ENCODE assay signal across 27 cellular contexts in genomic region chrX:72262077-72262476, GRCh38. TPM values are rescaled to one million over a fixed set of nuclear protein-coding genes. Genes with fewer than 3 reads are reported as not detected.
DNase-seq lines count a peak whose midpoint lies in the region; ATAC-seq, FAIRE-seq and TF ChIP-seq lines count a peak whose summit lies in the region.
"Had no signal": no experiment of that assay in that cellular context is flagged by ENCODE, and none has a peak within 500 bp of the region (broad histone marks: within the 10 kb centered on the region; RNA-seq: fewer than 3 reads in every experiment).

No MANE protein-coding gene starts in this region.

- H3K4me1 Mint-ChIP-seq in astrocyte (ENCODE audit: low read depth, unreplicated experiment): peaks cover 11% of the 10 kb centered on the region
- H3K4me1 Mint-ChIP-seq in progenitor cell of endocrine pancreas (ENCODE audit: low read depth): peaks cover 8% of the 10 kb centered on the region
- H3K4me1 Mint-ChIP-seq in activated naive CD4-positive, alpha-beta T cell treated with anti-CD3 and anti-CD28 coated beads, Interleukin-2, amount 10 ng/mL, durations not matched to agents 7 days and 5 days: no peaks in the 10 kb centered on the region
- H3K4me1 Mint-ChIP-seq: activated T-helper 17 cell treated with anti-CD3 and anti-CD28 coated beads, Interleukin-2, amount 50 U/mL, for 72 hours had no signal

- CTCF ChIA-PET in activated naive CD4-positive, alpha-beta T cell treated with anti-CD3 and anti-CD28 coated beads, Interleukin-2, amount 10 ng/mL, durations not matched to agents 7 days and 5 days (lab: Charles Lee): interaction anchor here (1.4 kb wide), 1 partner anchor 17 kb away, joined by 4 read pairs; no protein-coding TSS in a partner anchor

- H3K36me3 Mint-ChIP-seq in astrocyte (ENCODE audit: low read depth, unreplicated experiment) (peaks cover 2% of the 10 kb centered on the region), progenitor cell of endocrine pancreas (ENCODE audit: insufficient read depth) (peaks cover 5% of the 10 kb centered on the region)
- no peaks in the 10 kb centered on the region for H3K36me3 Mint-ChIP-seq in activated naive CD4-positive, alpha-beta T cell treated with anti-CD3 and anti-CD28 coated beads, Interleukin-2, amount 10 ng/mL, durations not matched to agents 7 days and 5 days
- H3K36me3 Mint-ChIP-seq: activated naive CD4-positive, alpha-beta T cell treated with anti-CD3 and anti-CD28 coated beads, Interleukin-2, amount 50 U/mL, for 72 hours; natural killer cell treated with Interleukin-12 subunit alpha and Interleukin-12 subunit beta and Interleukin-15 and Interleukin-18, amount 100 ng/mL, for 72 hours had no signal

- ATAC-seq in HG03175 (IDR thresholded peaks at IDR 0.05; ENCODE audit: unreplicated experiment): no peak
- ATAC-seq: activated naive CD4-positive, alpha-beta T cell treated with anti-CD3 and anti-CD28 coated beads, Interleukin-2, amount 50 U/mL, for 72 hours; activated T-helper 17 cell treated with anti-CD3 and anti-CD28 coated beads, Interleukin-2, amount 50 U/mL, for 72 hours; gastroesophageal sphincter; natural killer cell treated with Interleukin-12 subunit alpha and Interleukin-12 subunit beta and Interleukin-15 and Interleukin-18, amount 100 ng/mL, for 72 hours had no signal

- no peak overlapping the region for H3K4me3 Mint-ChIP-seq in astrocyte (ENCODE audit: unreplicated experiment)
- no peak overlapping the region for H3K4me3 Mint-ChIP-seq in progenitor cell of endocrine pancreas (ENCODE audit: low read depth)
- no peak overlapping the region for H3K4me3 Mint-ChIP-seq in activated naive CD4-positive, alpha-beta T cell treated with anti-CD3 and anti-CD28 coated beads, Interleukin-2, amount 10 ng/mL, durations not matched to agents 7 days and 5 days
- H3K4me3 Mint-ChIP-seq: activated T-helper 17 cell treated with anti-CD3 and anti-CD28 coated beads, Interleukin-2, amount 50 U/mL, for 72 hours; natural killer cell treated with Interleukin-12 subunit alpha and Interleukin-12 subunit beta and Interleukin-15 and Interleukin-18, amount 100 ng/mL, for 72 hours had no signal

- H3K4me2 ChIP-seq in astrocyte (ENCODE audit: low read length): no peak overlapping the region

- H3K79me2 ChIP-seq in astrocyte (ENCODE audit: insufficient read depth, low read length): no peaks in the 10 kb centered on the region

- H3K27ac Mint-ChIP-seq in astrocyte (ENCODE audit: unreplicated experiment): no peak overlapping the region
- H3K27ac Mint-ChIP-seq in progenitor cell of endocrine pancreas: peak overlapping the region; percentile 3
- no peak overlapping the region for H3K27ac Mint-ChIP-seq in activated naive CD4-positive, alpha-beta T cell treated with anti-CD3 and anti-CD28 coated beads, Interleukin-2, amount 10 ng/mL, durations not matched to agents 7 days and 5 days
- H3K27ac Mint-ChIP-seq: activated naive CD4-positive, alpha-beta T cell treated with anti-CD3 and anti-CD28 coated beads, Interleukin-2, amount 50 U/mL, for 72 hours had no signal

- peak; percentile 52 for FAIRE-seq in astrocyte (lab: Jason Lieb, UNC)
- FAIRE-seq: D721Med, endothelial cell of umbilical vein, H1 had no signal

- H3K9me3 ChIP-seq in astrocyte (ENCODE audit: insufficient read depth, low read depth, low read length): no peaks in the 10 kb centered on the region
- H3K9me3 ChIP-seq: breast epithelium, gastroesophageal sphincter, lower lobe of right lung, ovary, SJSA1 had no signal

- DNase-seq in NCI-H2196 (lab: John Stamatoyannopoulos, UW; ENCODE audit: unreplicated experiment): peak; percentile 7
- no peak for DNase-seq in NCI-H2196 treated with DMSO at 0.1 percent for 48 hours (lab: John Stamatoyannopoulos, UW; ENCODE audit: unreplicated experiment)
- peak; percentile 66 for DNase-seq in NCI-H146 treated with DMSO at 0.1 percent for 48 hours (lab: John Stamatoyannopoulos, UW; ENCODE audit: unreplicated experiment)
- no peak for DNase-seq in astrocyte (ENCODE audit: low read depth)
- DNase-seq in progenitor cell of endocrine pancreas (ENCODE audit: low spot score, unreplicated experiment): no peak
- DNase-seq in activated naive CD4-positive, alpha-beta T cell treated with anti-CD3 and anti-CD28 coated beads, Interleukin-2, amount 10 ng/mL, durations not matched to agents 7 days and 5 days: no peak
- no peak for DNase-seq in effector CD8-positive, alpha-beta T cell (lab: John Stamatoyannopoulos, UW)
- DNase-seq: activated CD4-positive, alpha-beta T cell treated with anti-CD3 and anti-CD28 coated beads for 48 hours; amygdala; Karpas-422; kidney glomerular epithelial cell; lower lobe of right lung; ovary; retina; stimulated activated naive CD4-positive, alpha-beta T cell; T-helper 9 cell had no signal

- H3K27me3 Mint-ChIP-seq in astrocyte (ENCODE audit: low read depth, unreplicated experiment): peaks cover 2% of the 10 kb centered on the region
- peaks cover 8% of the 10 kb centered on the region for H3K27me3 Mint-ChIP-seq in progenitor cell of endocrine pancreas
- peaks cover 9% of the 10 kb centered on the region for H3K27me3 Mint-ChIP-seq in activated naive CD4-positive, alpha-beta T cell treated with anti-CD3 and anti-CD28 coated beads, Interleukin-2, amount 10 ng/mL, durations not matched to agents 7 days and 5 days
- H3K27me3 Mint-ChIP-seq: activated T-helper 17 cell treated with anti-CD3 and anti-CD28 coated beads, Interleukin-2, amount 50 U/mL, for 72 hours had no signal

- no peaks in the 10 kb centered on the region for H3K9me3 Mint-ChIP-seq in astrocyte (ENCODE audit: unreplicated experiment)
- peaks cover 8% of the 10 kb centered on the region for H3K9me3 Mint-ChIP-seq in progenitor cell of endocrine pancreas (ENCODE audit: low read depth)
- no peaks in the 10 kb centered on the region for H3K9me3 Mint-ChIP-seq in activated naive CD4-positive, alpha-beta T cell treated with anti-CD3 and anti-CD28 coated beads, Interleukin-2, amount 10 ng/mL, durations not matched to agents 7 days and 5 days
- H3K9me3 Mint-ChIP-seq: activated naive CD4-positive, alpha-beta T cell treated with anti-CD3 and anti-CD28 coated beads, Interleukin-2, amount 50 U/mL, for 72 hours; activated T-helper 17 cell treated with anti-CD3 and anti-CD28 coated beads, Interleukin-2, amount 50 U/mL, for 72 hours; natural killer cell treated with Interleukin-12 subunit alpha and Interleukin-12 subunit beta and Interleukin-15 and Interleukin-18, amount 100 ng/mL, for 72 hours had no signal

- H3K4me1 ChIP-seq in astrocyte (ENCODE audit: insufficient read depth, low read length): peaks cover 12% of the 10 kb centered on the region
- H3K4me1 ChIP-seq: breast epithelium, gastroesophageal sphincter, lower lobe of right lung had no signal

- H3K27me3 ChIP-seq in astrocyte (ENCODE audit: insufficient read depth, low read length): no peaks in the 10 kb centered on the region
- H3K27me3 ChIP-seq: breast epithelium, gastroesophageal sphincter, ovary, SJSA1 had no signal

- TF ChIP-seq CTCF in astrocyte (IDR thresholded peaks at IDR 0.05; ENCODE audit: insufficient read depth, low read depth, low read length): no peak
- no peak for TF ChIP-seq CTCF in progenitor cell of endocrine pancreas (IDR thresholded peaks at IDR 0.05; ENCODE audit: unreplicated experiment)

- H3K27ac ChIP-seq in astrocyte (ENCODE audit: low read depth, low read length): no peak overlapping the region
- H3K27ac ChIP-seq: breast epithelium, gastroesophageal sphincter, lower lobe of right lung, ovary, RWPE1, SJSA1 had no signal

- no peak overlapping the region for H2AFZ ChIP-seq in astrocyte (ENCODE audit: low read depth, low read length)

- H4K20me1 ChIP-seq in astrocyte (ENCODE audit: insufficient read depth, low read length): no peaks in the 10 kb centered on the region

- no peak overlapping the region for H3K9ac ChIP-seq in astrocyte (ENCODE audit: low read length)

- H3K4me3 ChIP-seq in astrocyte (ENCODE audit: insufficient read depth, low read depth, low read length): no peak overlapping the region
- H3K4me3 ChIP-seq: breast epithelium, gastroesophageal sphincter, lower lobe of right lung, ovary, SJSA1 had no signal

- no peaks in the 10 kb centered on the region for H3K36me3 ChIP-seq in astrocyte (ENCODE audit: insufficient read depth, low read length)
- H3K36me3 ChIP-seq: breast epithelium, lower lobe of right lung, ovary, SJSA1 had no signal

RNA-seq across cellular contexts. Expression of gene RPS4X, which starts 15.0 kb away (rescaled TPM):
- 565 and 626 TPM in 2 replicates for total RNA-seq in astrocyte
- 1,645 and 1,663 TPM in 2 replicates for total RNA-seq in progenitor cell of endocrine pancreas

RNA-seq across cellular contexts. Expression of gene ERCC6L, which starts 23.2 kb away (rescaled TPM):
- total RNA-seq in astrocyte (0.55 and 1.0 TPM in 2 replicates), progenitor cell of endocrine pancreas (4.8 and 5.6 TPM in 2 replicates)

RNA-seq across cellular contexts. Expression of gene CITED1, which starts 43.6 kb away (rescaled TPM):
- total RNA-seq in astrocyte: 0.75 TPM in 1 of 2 replicates, not detected in the other
- total RNA-seq in progenitor cell of endocrine pancreas: 1.1 and 2.0 TPM in 2 replicates
- total RNA-seq: activated T-helper 17 cell treated with anti-CD3 and anti-CD28 coated beads, Interleukin-2, amount 50 U/mL, for 72 hours; endothelial cell of umbilical vein had no signal

Comparison
In these comparisons a context has a peak if more than half of its experiments do, and no peak if none do; other contexts are left out.
1. DNase-seq: peak in NCI-H2196 (single experiment) and NCI-H146 treated with DMSO at 0.1 percent for 48 hours (single experiment); none in NCI-H2196 treated with DMSO at 0.1 percent for 48 hours (single experiment), astrocyte (single experiment), progenitor cell of endocrine pancreas (single experiment), activated naive CD4-positive, alpha-beta T cell treated with anti-CD3 and anti-CD28 coated beads, Interleukin-2, amount 10 ng/mL, durations not matched to agents 7 days and 5 days (single experiment) and effector CD8-positive, alpha-beta T cell (single experiment).